Comparison of ENCODE assay signal across 8 cellular contexts in genomic region chr1:23341829-23342697, GRCh38. TPM values are rescaled to one million over a fixed set of nuclear protein-coding genes. Genes with fewer than 3 reads are reported as not detected.
DNase-seq lines count a peak whose midpoint lies in the region; ATAC-seq, FAIRE-seq and TF ChIP-seq lines count a peak whose summit lies in the region.

No MANE protein-coding gene starts in this region.

- in situ Hi-C loops in GM23248 (cut with MboI), result no loop called here
- in situ Hi-C loops in KBM-7 (cut with MboI; ENCODE audit: low pct_unique_long_range_greater_than_20kb, low sequenced_read_pairs), result no loop called here

- CTCF ChIA-PET in endothelial cell of umbilical vein (lab: Charles Lee), result interaction anchor here (0.6 to 4.1 kb wide), 5 partner anchors 13 to 62 kb away, joined by 3 to 28 read pairs (median 3); partner anchors contain the start of gene ZNF436

- peaks cover 55% of the 10 kb centered on the region for H3F3A ChIP-seq in GM23248 (ENCODE audit: insufficient read depth)

- H3K9me2 ChIP-seq in GM23248 (ENCODE audit: insufficient read depth), result no peaks in the 10 kb centered on the region

- H3K27me3 ChIP-seq in GM23248 (replicated peaks; ENCODE audit: insufficient read depth), result no peaks in the 10 kb centered on the region
- no peaks in the 10 kb centered on the region for H3K27me3 ChIP-seq in endothelial cell of umbilical vein (ENCODE audit: control insufficient read depth in 2 of 2, insufficient read depth in 2 of 2, low read length in 2 of 2)
- H3K27me3 ChIP-seq in psoas muscle (ENCODE audit: insufficient read depth in 3 of 3, low read length in 2 of 3), result no peaks in the 10 kb centered on the region

- peaks cover 14% of the 10 kb centered on the region for H3K36me3 ChIP-seq in GM23248 (ENCODE audit: low read depth)
- H3K36me3 ChIP-seq in endothelial cell of umbilical vein (ENCODE audit: control insufficient read depth in 2 of 2, extremely low read depth in 1 of 2, insufficient read depth in 2 of 2, low read length in 2 of 2), result peaks cover 2 to 10% of the 10 kb centered on the region in 2 experiments
- peaks cover 0 to 9% of the 10 kb centered on the region in 2 donors for H3K36me3 ChIP-seq in psoas muscle (ENCODE audit: insufficient read depth in 1 of 2, low read depth in 1 of 2)

- peak; percentile 37 for DNase-seq in GM23248
- DNase-seq in RPMI8226, result peak; percentile 35
- peak; percentile 41 for DNase-seq in endothelial cell of umbilical vein (ENCODE audit: low read depth, low spot score)
- no peak for DNase-seq in psoas muscle
- no peak for DNase-seq in activated effector memory CD4-positive, alpha-beta T cell treated with Interleukin-2 at 50 U/mL for 16 hours
- no peak for DNase-seq in NCI-H2196 treated with DMSO at 0.1 percent for 48 hours (lab: John Stamatoyannopoulos, UW; ENCODE audit: unreplicated experiment)
- DNase-seq in KBM-7, result no peak

- H3K9me3 ChIP-seq in GM23248 (ENCODE audit: low read depth) (no peaks in the 10 kb centered on the region), endothelial cell of umbilical vein (replicated peaks; ENCODE audit: control insufficient read depth, insufficient read depth, low read length) (no peaks in the 10 kb centered on the region), psoas muscle (no peaks in the 10 kb centered on the region)

- no TSS peak for BruUV-seq in endothelial cell of umbilical vein (replicated peaks; lab: Mats Ljungman, UMichigan)

- H3K27ac ChIP-seq in GM23248, result peak overlapping the region; percentile 93
- peak overlapping the region; percentile 79 for H3K27ac ChIP-seq in endothelial cell of umbilical vein (ENCODE audit: insufficient read depth, low read depth, low read length)
- no peak overlapping the region for H3K27ac ChIP-seq in psoas muscle

- intact Hi-C loops in endothelial cell of umbilical vein (cut with micrococcal nuclease) (loop anchor here (5.0 to 10.0 kb wide), 2 partner anchors 115 to 193 kb away; partner anchors contain the start of gene E2F2), psoas muscle (cut with DNase I) (loop anchor here in 1 of 2 donors (10.0 kb wide), 1 partner anchor 143 kb away; the partner anchor contains the start of gene ASAP3)

- ATAC-seq in psoas muscle (no peak), GM19455 (IDR thresholded peaks at IDR 0.05; ENCODE audit: unreplicated experiment) (no peak)

- peak overlapping the region; percentile 96 for H3K9ac ChIP-seq in GM23248
- peak overlapping the region; percentile 99 for H3K9ac ChIP-seq in endothelial cell of umbilical vein (replicated peaks; ENCODE audit: extremely low read depth, insufficient read depth, low read length)

- H3K4me3 ChIP-seq in GM23248, result peak overlapping the region; percentile 91
- peak overlapping the region; percentile 73 to 99 (median 99) for H3K4me3 ChIP-seq in endothelial cell of umbilical vein (replicated peaks in 1 of 3; ENCODE audit: insufficient read depth in 1 of 3, low read depth in 1 of 3, low read length in 3 of 3)
- H3K4me3 ChIP-seq in psoas muscle, result peak overlapping the region; percentile 91

- peak; percentile 33 for TF ChIP-seq POLR2A in endothelial cell of umbilical vein (IDR thresholded peaks at IDR 0.05; ENCODE audit: low read depth, low read length)

- peak; percentile 8 for FAIRE-seq in endothelial cell of umbilical vein (lab: Jason Lieb, UNC)

- H3K4me1 ChIP-seq in GM23248 (ENCODE audit: insufficient read depth) (peaks cover 57% of the 10 kb centered on the region), endothelial cell of umbilical vein (ENCODE audit: control insufficient read depth, extremely low read depth, insufficient read depth, low read length) (peaks cover 27% of the 10 kb centered on the region), psoas muscle (peaks cover 48% of the 10 kb centered on the region)

- 4 to 6% methylated on average over 10 of the region's 10 CpGs for WGBS in GM23248 (ENCODE audit: low coverage in 1 of 2, low lambda C conversion rate in 2 of 2, missing lambda C conversion rate in 2 of 2), 2 experiments
- WGBS in psoas muscle, 3 donors, result 14 to 25% (median 19%) methylated on average over 10 of the region's 10 CpGs

- H4K20me1 ChIP-seq in GM23248 (ENCODE audit: insufficient read depth), result peaks cover 42% of the 10 kb centered on the region
- H4K20me1 ChIP-seq in endothelial cell of umbilical vein (replicated peaks; ENCODE audit: control insufficient read depth, extremely low read depth, insufficient read depth, low read length), result peaks cover 16% of the 10 kb centered on the region

- no peaks in the 10 kb centered on the region for H3K9me1 ChIP-seq in endothelial cell of umbilical vein (replicated peaks; ENCODE audit: control insufficient read depth, extremely low read depth, insufficient read depth, low read length)

- H3K4me2 ChIP-seq in GM23248 (ENCODE audit: unreplicated experiment), result peak overlapping the region; percentile 97
- peak overlapping the region; percentile 98 for H3K4me2 ChIP-seq in endothelial cell of umbilical vein (ENCODE audit: insufficient read depth, low read length)

- dilution Hi-C loops in endothelial cell of umbilical vein (cut with MboI; ENCODE audit: extremely low pct_ligation_motif_present, low sequenced_read_pairs), result no loop called here

- H3K79me2 ChIP-seq in GM23248 (ENCODE audit: insufficient read depth) (peaks cover 69% of the 10 kb centered on the region), endothelial cell of umbilical vein (ENCODE audit: control insufficient read depth, insufficient read depth, low read length) (peaks cover 70% of the 10 kb centered on the region)

- POLR2A ChIA-PET in endothelial cell of umbilical vein (lab: Charles Lee), result interaction anchor here (1.3 kb wide), 2 partner anchors 26 to 43 kb away, joined by 3 read pairs; no protein-coding TSS in a partner anchor

- H2AFZ ChIP-seq in GM23248 (no peak overlapping the region), endothelial cell of umbilical vein (ENCODE audit: low read depth, low read length) (no peak overlapping the region)

- no peak for TF ChIP-seq CTCF in endothelial cell of umbilical vein (IDR thresholded peaks at IDR 0.05; ENCODE audit: extremely low read depth in 1 of 2, insufficient read depth in 1 of 2, low read depth in 1 of 2, low read length in 2 of 2)
- TF ChIP-seq CTCF in psoas muscle (IDR thresholded peaks at IDR 0.05), result no peak

TF ChIP-seq in endothelial cell of umbilical vein, 7 proteins besides CTCF, POLR2A, EP300 and RAD21:
- TF ChIP-seq FOS (IDR thresholded peaks at IDR 0.05; ENCODE audit: borderline replicate concordance, insufficient read depth, low read length), result no peak
- no peak for TF ChIP-seq GATA2 (IDR thresholded peaks at IDR 0.05; ENCODE audit: insufficient read depth, insufficient read length, low read depth, low read length)
- TF ChIP-seq MYC (IDR thresholded peaks at IDR 0.05; ENCODE audit: low read depth, low read length), result no peak
- no peak for TF ChIP-seq MAX (IDR thresholded peaks at IDR 0.05; ENCODE audit: insufficient read depth, insufficient read length)
- no peak for TF ChIP-seq POLR2AphosphoS5 (IDR thresholded peaks at IDR 0.05; ENCODE audit: insufficient read depth, low read depth, low read length)
- no peak for TF ChIP-seq JUN (IDR thresholded peaks at IDR 0.05; ENCODE audit: borderline replicate concordance, insufficient read depth, insufficient read length, low read depth)
- no peak for TF ChIP-seq EZH2 (IDR thresholded peaks at IDR 0.05; ENCODE audit: borderline replicate concordance, low read depth, low read length, severe bottlenecking)

RNA-seq across cellular contexts. Expression of gene HNRNPR, which starts 2.0 kb away (rescaled TPM):
- 77.5 and 91.6 TPM in 2 replicates for total RNA-seq in GM23248 (2014; rRNA removed; shearing (Covaris generic))
- polyA plus RNA-seq in GM23248 (2016; fragmentation: Nextera tagmentation; extraction: Ambion mirVana) (124 and 126 TPM in 2 replicates), endothelial cell of umbilical vein (67.6 and 111 TPM in 2 replicates), psoas muscle (100 to 1,000 TPM in 1 of 3 donors, 10 to 100 TPM in 2; 46.3 to 107 (median 94.0) TPM)
- total RNA-seq in endothelial cell of umbilical vein (165 and 171 TPM in 2 replicates), psoas muscle (10 to 100 TPM; 39.8 to 81.0 (median 71.4) TPM)
- polyA plus RNA-seq in endothelial cell of umbilical vein (2011; cell fraction: cytosol; rRNA removed), result 112 and 114 TPM in 2 replicates
- 62.0 and 118 TPM in 2 replicates for polyA plus RNA-seq in endothelial cell of umbilical vein (2011; cell fraction: nucleus; rRNA removed)
- polyA plus RNA-seq in endothelial cell of umbilical vein (2012), result 120 and 179 TPM in 2 replicates
- polyA minus RNA-seq in endothelial cell of umbilical vein, result 137 and 153 TPM in 2 replicates
- polyA minus RNA-seq in endothelial cell of umbilical vein (2011; cell fraction: cytosol; rRNA and poly(A)+ RNA removed), result 92.5 TPM
- polyA minus RNA-seq in endothelial cell of umbilical vein (2011; cell fraction: nucleus; rRNA and poly(A)+ RNA removed), result 84.0 and 91.4 TPM in 2 replicates

RNA-seq across cellular contexts. Expression of gene ZNF436, which starts 27.6 kb away (rescaled TPM):
- total RNA-seq in GM23248 (2014; rRNA removed; shearing (Covaris generic)), result 14.0 and 16.2 TPM in 2 replicates
- polyA plus RNA-seq in GM23248 (2016; fragmentation: Nextera tagmentation; extraction: Ambion mirVana) (8.1 and 9.4 TPM in 2 replicates), endothelial cell of umbilical vein (5.7 and 6.5 TPM in 2 replicates), psoas muscle (1 to 10 TPM; 2.2 to 7.2 (median 3.1) TPM)
- total RNA-seq in endothelial cell of umbilical vein (12.5 and 14.0 TPM in 2 replicates), psoas muscle (10 to 100 TPM in 1 of 4 donors, 1 to 10 TPM in 3; 6.8 to 11.5 (median 8.6) TPM)
- 5.6 and 5.7 TPM in 2 replicates for polyA plus RNA-seq in endothelial cell of umbilical vein (2011; cell fraction: cytosol; rRNA removed)
- 14.6 and 20.2 TPM in 2 replicates for polyA plus RNA-seq in endothelial cell of umbilical vein (2011; cell fraction: nucleus; rRNA removed)
- 6.7 and 8.1 TPM in 2 replicates for polyA plus RNA-seq in endothelial cell of umbilical vein (2012)
- 15.5 and 17.6 TPM in 2 replicates for polyA minus RNA-seq in endothelial cell of umbilical vein
- 4.8 TPM for polyA minus RNA-seq in endothelial cell of umbilical vein (2011; cell fraction: cytosol; rRNA and poly(A)+ RNA removed)
- 11.1 and 18.8 TPM in 2 replicates for polyA minus RNA-seq in endothelial cell of umbilical vein (2011; cell fraction: nucleus; rRNA and poly(A)+ RNA removed)

Comparison
In these comparisons a context has a peak if more than half of its experiments do, and no peak if none do; other contexts are left out.
1. DNase-seq: peak in GM23248 (single experiment), RPMI8226 (single experiment) and endothelial cell of umbilical vein (single experiment); none in psoas muscle (0 of 2), activated effector memory CD4-positive, alpha-beta T cell treated with Interleukin-2 at 50 U/mL for 16 hours (single experiment), NCI-H2196 treated with DMSO at 0.1 percent for 48 hours (single experiment) and KBM-7 (single experiment).
2. Peak in every context shown above with its lines, with median percentiles within 50 percentile points of each other: H3K4me3 ChIP-seq.